ENCODE assay signal across 22 cellular contexts in the genomic region with DNA sequence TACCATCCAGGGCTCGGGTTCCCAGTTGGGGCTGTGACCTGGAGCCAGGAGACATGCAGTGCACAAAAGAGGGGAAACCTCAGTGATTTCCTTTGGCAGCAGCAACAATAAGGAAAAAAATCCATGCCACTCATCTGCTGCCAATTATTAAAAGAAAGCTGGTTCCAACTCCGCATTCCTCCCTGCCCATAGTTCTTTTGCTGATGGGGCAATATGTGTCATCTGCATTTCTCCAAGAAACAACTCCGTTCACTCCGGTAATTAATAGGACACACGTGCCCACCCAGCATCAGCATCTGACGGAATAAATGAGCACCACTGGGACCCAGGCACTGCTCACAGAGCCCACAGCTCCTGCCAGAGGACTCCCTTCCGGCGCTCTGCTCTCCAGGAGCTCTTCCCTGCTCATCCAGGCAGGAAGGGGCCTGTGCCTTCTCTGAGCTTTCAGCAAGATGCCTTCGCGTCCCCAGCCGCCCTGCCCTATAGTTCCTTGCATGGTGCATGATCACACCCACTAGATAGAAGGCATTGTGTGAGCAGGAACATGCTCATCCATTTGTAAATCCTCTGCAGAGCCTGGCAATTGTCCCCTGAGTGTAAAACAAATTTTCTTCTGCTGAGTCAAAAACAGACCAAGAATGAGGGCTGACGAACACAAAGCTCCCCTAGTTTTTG.
DNase-seq lines count a peak whose midpoint lies in the region; ATAC-seq and TF ChIP-seq lines count a peak whose summit lies in the region.
"Had no signal": no experiment of that assay in that cellular context is flagged by ENCODE, and none has a peak within 500 bp of the region (broad histone marks: within the 10 kb centered on the region; RNA-seq: fewer than 3 reads in every experiment).

No MANE protein-coding gene starts in this region.

- H3K9me3 ChIP-seq in BLaER1 (no peaks in the 10 kb centered on the region), Karpas-422 (ENCODE audit: low read length) (no peaks in the 10 kb centered on the region), neural progenitor cell (ENCODE audit: low read depth) (no peaks in the 10 kb centered on the region)
- H3K9me3 ChIP-seq: thoracic aorta had no signal

- peaks cover 7% of the 10 kb centered on the region; the same call in 1 of the 2 replicates for H3K4me1 ChIP-seq in BLaER1
- peaks cover 33% of the 10 kb centered on the region for H3K4me1 ChIP-seq in Karpas-422 (ENCODE audit: low read length)
- peaks cover 18% of the 10 kb centered on the region for H3K4me1 ChIP-seq in neural progenitor cell

- no peak overlapping the region for H3K27ac ChIP-seq in BLaER1
- H3K27ac ChIP-seq in Karpas-422 (ENCODE audit: low read length): peak overlapping the region; percentile 70
- no peak overlapping the region for H3K27ac ChIP-seq in neural progenitor cell
- H3K27ac ChIP-seq: skin epidermis, thoracic aorta had no signal

- H3K4me2 ChIP-seq in BLaER1 (peak overlapping the region; percentile 16), Karpas-422 (ENCODE audit: low read depth, low read length, poor library complexity, severe bottlenecking) (peak overlapping the region; percentile 61), neural progenitor cell (no peak overlapping the region)

- H3K27ac Mint-ChIP-seq in brain (peak overlapping the region; percentile 49 to 88 (median 76)), neural progenitor cell (peak overlapping the region; percentile 47)
- H3K27ac Mint-ChIP-seq: activated naive CD4-positive, alpha-beta T cell treated with anti-CD3 and anti-CD28 coated beads, Interleukin-2, amount 10 ng/mL, durations not matched to agents 7 days and 5 days; activated T-cell treated with anti-CD3 and anti-CD28 coated beads, Interleukin-2, amount 50 U/mL, for 72 hours; CD8-positive, alpha-beta T cell; nephron progenitor cell had no signal

- no peaks in the 10 kb centered on the region for H3K36me3 ChIP-seq in BLaER1
- H3K36me3 ChIP-seq in Karpas-422 (ENCODE audit: insufficient read depth, low read length): no peaks in the 10 kb centered on the region
- H3K36me3 ChIP-seq in neural progenitor cell: no peaks in the 10 kb centered on the region
- H3K36me3 ChIP-seq: thoracic aorta had no signal

- H3K9ac ChIP-seq in BLaER1: no peak overlapping the region
- peak overlapping the region; percentile 49 for H3K9ac ChIP-seq in Karpas-422 (ENCODE audit: low read length)
- H3K9ac ChIP-seq in neural progenitor cell: no peak overlapping the region

- H3K27me3 ChIP-seq in BLaER1 (no peaks in the 10 kb centered on the region), Karpas-422 (ENCODE audit: low read length) (no peaks in the 10 kb centered on the region), neural progenitor cell (no peaks in the 10 kb centered on the region)

- H3K27me3 Mint-ChIP-seq in brain (peaks cover 11% of the 10 kb centered on the region), neural progenitor cell (ENCODE audit: insufficient read depth, low read depth) (peaks cover 5% of the 10 kb centered on the region)

- peak; percentile 64 for DNase-seq in Karpas-422
- DNase-seq in neural progenitor cell (ENCODE audit: low spot score): no peak
- no peak for DNase-seq in NCI-H1105 treated with DMSO at 0.1 percent for 48 hours (lab: John Stamatoyannopoulos, UW)
- no peak for DNase-seq in putamen (ENCODE audit: low spot score)
- DNase-seq: activated CD4-positive, alpha-beta T cell treated with anti-CD3 and anti-CD28 coated beads for 48 hours; activated naive CD4-positive, alpha-beta T cell treated with anti-CD3 and anti-CD28 coated beads, Interleukin-2, amount 10 ng/mL, durations not matched to agents 7 days and 5 days; activated T-cell treated with anti-CD3 and anti-CD28 coated beads, Interleukin-2, amount 50 U/mL, for 72 hours; CD8-positive, alpha-beta T cell; central memory CD4-positive, alpha-beta T cell; GOT3; hypothalamus; NCI-H1436 treated with DMSO at 0.1 percent for 48 hours; NCI-H2171 treated with DMSO at 0.1 percent for 48 hours; nephron progenitor cell; stimulated activated CD4-positive, alpha-beta T cell treated with anti-CD3 and anti-CD28 coated beads, Interleukin-2, amount 100 ng/mL, for 48 hours; stimulated activated naive CD4-positive, alpha-beta T cell had no signal

- H3F3A ChIP-seq in neural progenitor cell (ENCODE audit: low read depth): peaks cover 12% of the 10 kb centered on the region

- ATAC-seq in HG03460 (IDR thresholded peaks at IDR 0.05; ENCODE audit: unreplicated experiment) (no peak), HG03354 (IDR thresholded peaks at IDR 0.05; ENCODE audit: poor library complexity, severe bottlenecking, unreplicated experiment) (no peak)
- ATAC-seq: activated T-cell treated with anti-CD3 and anti-CD28 coated beads, Interleukin-2, amount 50 U/mL, for 72 hours; CD8-positive, alpha-beta T cell had no signal

- H3K79me2 ChIP-seq in Karpas-422 (ENCODE audit: low read length) (no peaks in the 10 kb centered on the region), neural progenitor cell (ENCODE audit: low read depth) (no peaks in the 10 kb centered on the region)

- no peaks in the 10 kb centered on the region for H3K9me2 ChIP-seq in Karpas-422 (replicated peaks; ENCODE audit: insufficient read depth, low read length)

- H3K9me3 Mint-ChIP-seq in brain (peaks cover 0 to 7% (median 0%) of the 10 kb centered on the region in 5 experiments), neural progenitor cell (no peaks in the 10 kb centered on the region)
- H3K9me3 Mint-ChIP-seq: activated naive CD4-positive, alpha-beta T cell treated with anti-CD3 and anti-CD28 coated beads, Interleukin-2, amount 10 ng/mL, durations not matched to agents 7 days and 5 days; activated T-cell treated with anti-CD3 and anti-CD28 coated beads, Interleukin-2, amount 50 U/mL, for 72 hours; CD8-positive, alpha-beta T cell; nephron progenitor cell had no signal

- H3K4me3 ChIP-seq in BLaER1 (no peak overlapping the region), Karpas-422 (ENCODE audit: low read length) (peak overlapping the region; percentile 42; the same call in 1 of the 2 replicates), neural progenitor cell (no peak overlapping the region)
- H3K4me3 ChIP-seq: skin epidermis, thoracic aorta had no signal

- no peaks in the 10 kb centered on the region for H3K36me3 Mint-ChIP-seq in brain
- H3K36me3 Mint-ChIP-seq in neural progenitor cell: no peaks in the 10 kb centered on the region
- H3K36me3 Mint-ChIP-seq: activated naive CD4-positive, alpha-beta T cell treated with anti-CD3 and anti-CD28 coated beads, Interleukin-2, amount 10 ng/mL, durations not matched to agents 7 days and 5 days; CD8-positive, alpha-beta T cell had no signal

- peak overlapping the region; percentile 40; the same call in 1 of the 2 replicates for H2AFZ ChIP-seq in Karpas-422 (ENCODE audit: low read length)
- no peak overlapping the region for H2AFZ ChIP-seq in neural progenitor cell (replicated peaks)

- H4K20me1 ChIP-seq in BLaER1: no peaks in the 10 kb centered on the region
- H4K20me1 ChIP-seq in Karpas-422 (ENCODE audit: insufficient read depth, low read depth, low read length): no peaks in the 10 kb centered on the region
- H4K20me1 ChIP-seq in neural progenitor cell (ENCODE audit: low read depth): no peaks in the 10 kb centered on the region

- H3K4me1 Mint-ChIP-seq in brain (peaks cover 25% of the 10 kb centered on the region), neural progenitor cell (peaks cover 26% of the 10 kb centered on the region)
- H3K4me1 Mint-ChIP-seq: activated naive CD4-positive, alpha-beta T cell treated with anti-CD3 and anti-CD28 coated beads, Interleukin-2, amount 10 ng/mL, durations not matched to agents 7 days and 5 days had no signal

- TF ChIP-seq CTCF in brain (conservative IDR thresholded peaks at IDR 0.05) (no peak), neural progenitor cell (IDR thresholded peaks at IDR 0.05) (no peak)

- peak overlapping the region in 2 of 5 experiments; percentile 4 to 13 for H3K4me3 Mint-ChIP-seq in brain
- no peak overlapping the region for H3K4me3 Mint-ChIP-seq in neural progenitor cell
- H3K4me3 Mint-ChIP-seq: activated naive CD4-positive, alpha-beta T cell treated with anti-CD3 and anti-CD28 coated beads, Interleukin-2, amount 10 ng/mL, durations not matched to agents 7 days and 5 days; activated T-cell treated with anti-CD3 and anti-CD28 coated beads, Interleukin-2, amount 50 U/mL, for 72 hours; CD8-positive, alpha-beta T cell; nephron progenitor cell had no signal
